Comparison of ENCODE assay signal across 1 cellular context in genomic region chr4:120000591-120001296, GRCh38.
TF ChIP-seq lines count a peak whose summit lies in the region.

No MANE protein-coding gene starts in this region.

TF ChIP-seq in WTC11, 78 proteins besides CTCF, POLR2A, EP300 and RAD21 (continued from another document):
- TF ChIP-seq ZNF512 (CRISPR knock-in tag; IDR thresholded peaks at IDR 0.05; ENCODE audit: borderline replicate concordance) (no peak), ATF1 (CRISPR knock-in tag; IDR thresholded peaks at IDR 0.05) (no peak), OVOL2 (CRISPR knock-in tag; IDR thresholded peaks at IDR 0.05; ENCODE audit: borderline replicate concordance) (no peak), EMX1 (CRISPR knock-in tag; IDR thresholded peaks at IDR 0.05) (no peak), ZNF121 (CRISPR knock-in tag; IDR thresholded peaks at IDR 0.05) (no peak), JUN (CRISPR knock-in tag; IDR thresholded peaks at IDR 0.05) (no peak), FOXK1 (CRISPR knock-in tag; IDR thresholded peaks at IDR 0.05) (no peak), MLX (CRISPR knock-in tag; IDR thresholded peaks at IDR 0.05) (no peak), ZNF219 (CRISPR knock-in tag; IDR thresholded peaks at IDR 0.05; ENCODE audit: borderline replicate concordance) (no peak)
- TF ChIP-seq, protein P1, sequence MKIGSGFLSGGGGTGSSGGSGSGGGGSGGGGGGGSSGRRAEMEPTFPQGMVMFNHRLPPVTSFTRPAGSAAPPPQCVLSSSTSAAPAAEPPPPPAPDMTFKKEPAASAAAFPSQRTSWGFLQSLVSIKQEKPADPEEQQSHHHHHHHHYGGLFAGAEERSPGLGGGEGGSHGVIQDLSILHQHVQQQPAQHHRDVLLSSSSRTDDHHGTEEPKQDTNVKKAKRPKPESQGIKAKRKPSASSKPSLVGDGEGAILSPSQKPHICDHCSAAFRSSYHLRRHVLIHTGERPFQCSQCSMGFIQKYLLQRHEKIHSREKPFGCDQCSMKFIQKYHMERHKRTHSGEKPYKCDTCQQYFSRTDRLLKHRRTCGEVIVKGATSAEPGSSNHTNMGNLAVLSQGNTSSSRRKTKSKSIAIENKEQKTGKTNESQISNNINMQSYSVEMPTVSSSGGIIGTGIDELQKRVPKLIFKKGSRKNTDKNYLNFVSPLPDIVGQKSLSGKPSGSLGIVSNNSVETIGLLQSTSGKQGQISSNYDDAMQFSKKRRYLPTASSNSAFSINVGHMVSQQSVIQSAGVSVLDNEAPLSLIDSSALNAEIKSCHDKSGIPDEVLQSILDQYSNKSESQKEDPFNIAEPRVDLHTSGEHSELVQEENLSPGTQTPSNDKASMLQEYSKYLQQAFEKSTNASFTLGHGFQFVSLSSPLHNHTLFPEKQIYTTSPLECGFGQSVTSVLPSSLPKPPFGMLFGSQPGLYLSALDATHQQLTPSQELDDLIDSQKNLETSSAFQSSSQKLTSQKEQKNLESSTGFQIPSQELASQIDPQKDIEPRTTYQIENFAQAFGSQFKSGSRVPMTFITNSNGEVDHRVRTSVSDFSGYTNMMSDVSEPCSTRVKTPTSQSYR (CRISPR knock-in tag; IDR thresholded peaks at IDR 0.05) = no peak
- TF ChIP-seq, protein P2, sequence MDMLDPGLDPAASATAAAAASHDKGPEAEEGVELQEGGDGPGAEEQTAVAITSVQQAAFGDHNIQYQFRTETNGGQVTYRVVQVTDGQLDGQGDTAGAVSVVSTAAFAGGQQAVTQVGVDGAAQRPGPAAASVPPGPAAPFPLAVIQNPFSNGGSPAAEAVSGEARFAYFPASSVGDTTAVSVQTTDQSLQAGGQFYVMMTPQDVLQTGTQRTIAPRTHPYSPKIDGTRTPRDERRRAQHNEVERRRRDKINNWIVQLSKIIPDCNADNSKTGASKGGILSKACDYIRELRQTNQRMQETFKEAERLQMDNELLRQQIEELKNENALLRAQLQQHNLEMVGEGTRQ (CRISPR knock-in tag; IDR thresholded peaks at IDR 0.05) = no peak
